24 cellular contexts compared by ENCODE assay signal in genomic region chr16:57883480-57883879, GRCh38.
"Had no signal": no experiment of that assay in that cellular context is flagged by ENCODE, and none has a peak within 500 bp of the region (broad histone marks: within the 10 kb centered on the region; RNA-seq: fewer than 3 reads in every experiment).

No MANE protein-coding gene starts in this region.

- H3K27ac Mint-ChIP-seq: activated CD4-positive, alpha-beta T cell treated with anti-CD3 and anti-CD28 coated beads, Interleukin-2, amount 10 ng/mL, durations not matched to agents 7 days and 5 days; activated CD8-positive, alpha-beta T cell treated with anti-CD3 and anti-CD28 coated beads for 36 hours; activated naive CD4-positive, alpha-beta T cell treated with anti-CD3 and anti-CD28 coated beads, Interleukin-2, amount 50 U/mL, for 72 hours; activated T-helper 2 cell treated with anti-CD3 and anti-CD28 coated beads, Interferon-gamma antibody, Interleukin-2, Interleukin-4, amounts not matched to agents 10 μg/mL and 5 μg/mL and 100 μg/mL, durations not matched to agents 14 hours and 24 hours and 36 hours; mesothelial cell of epicardium; naive thymus-derived CD4-positive, alpha-beta T cell had no signal

- FAIRE-seq: pancreas, small intestine had no signal

- H3K9me3 Mint-ChIP-seq: activated CD4-positive, alpha-beta T cell treated with anti-CD3 and anti-CD28 coated beads, Interleukin-2, amount 10 ng/mL, durations not matched to agents 7 days and 5 days; activated CD8-positive, alpha-beta T cell treated with anti-CD3 and anti-CD28 coated beads for 36 hours; activated naive CD4-positive, alpha-beta T cell treated with anti-CD3 and anti-CD28 coated beads, Interleukin-2, amount 50 U/mL, for 72 hours; activated T-helper 2 cell treated with anti-CD3 and anti-CD28 coated beads, Interferon-gamma antibody, Interleukin-2, Interleukin-4, amounts not matched to agents 10 μg/mL and 5 μg/mL and 100 μg/mL, durations not matched to agents 14 hours and 24 hours and 36 hours; mesothelial cell of epicardium had no signal

- H3K4me3 ChIP-seq: coronary artery, pancreas, prostate gland, sigmoid colon, transverse colon had no signal

- H3K27ac ChIP-seq: coronary artery, esophagus muscularis mucosa, foreskin keratinocyte, heart left ventricle, pancreas, prostate gland, sigmoid colon, transverse colon had no signal

- H3K27me3 ChIP-seq: pancreas had no signal

- H3K4me1 ChIP-seq: foreskin keratinocyte, prostate gland had no signal

- DNase-seq: activated CD4-positive, alpha-beta T cell treated with anti-CD3 and anti-CD28 coated beads for 1 hour; activated CD4-positive, alpha-beta T cell treated with anti-CD3 and anti-CD28 coated beads, Interleukin-2, amount 10 ng/mL, durations not matched to agents 7 days and 5 days; activated CD8-positive, alpha-beta T cell treated with anti-CD3 and anti-CD28 coated beads for 36 hours; activated naive CD4-positive, alpha-beta T cell; activated T-cell treated with anti-CD3 and anti-CD28 coated beads, Interleukin-2, amount 50 U/mL, for 48 hours; cerebellar nuclear complex; foreskin keratinocyte; heart left ventricle; hypothalamus; immature natural killer cell; naive thymus-derived CD4-positive, alpha-beta T cell; pancreas; retina; sigmoid colon; small intestine; stimulated activated naive CD4-positive, alpha-beta T cell treated with Interleukin-2 at 50 U/mL for 16 hours; T-helper 2 cell; transverse colon had no signal

- H3K36me3 ChIP-seq: esophagus muscularis mucosa, heart left ventricle, pancreas, prostate gland, sigmoid colon, transverse colon had no signal

- H3K36me3 Mint-ChIP-seq: activated naive CD4-positive, alpha-beta T cell treated with anti-CD3 and anti-CD28 coated beads, Interleukin-2, amount 50 U/mL, for 72 hours; mesothelial cell of epicardium had no signal

- H3K4me3 Mint-ChIP-seq: activated CD4-positive, alpha-beta T cell treated with anti-CD3 and anti-CD28 coated beads, Interleukin-2, amount 10 ng/mL, durations not matched to agents 7 days and 5 days; activated CD8-positive, alpha-beta T cell treated with anti-CD3 and anti-CD28 coated beads for 36 hours; immature natural killer cell; mesothelial cell of epicardium had no signal

- ATAC-seq: activated CD8-positive, alpha-beta T cell treated with anti-CD3 and anti-CD28 coated beads for 36 hours; naive thymus-derived CD4-positive, alpha-beta T cell; pancreas had no signal

- H3K9me3 ChIP-seq: esophagus muscularis mucosa, heart left ventricle, pancreas, prostate gland, sigmoid colon, transverse colon had no signal
